In the genomic region with DNA sequence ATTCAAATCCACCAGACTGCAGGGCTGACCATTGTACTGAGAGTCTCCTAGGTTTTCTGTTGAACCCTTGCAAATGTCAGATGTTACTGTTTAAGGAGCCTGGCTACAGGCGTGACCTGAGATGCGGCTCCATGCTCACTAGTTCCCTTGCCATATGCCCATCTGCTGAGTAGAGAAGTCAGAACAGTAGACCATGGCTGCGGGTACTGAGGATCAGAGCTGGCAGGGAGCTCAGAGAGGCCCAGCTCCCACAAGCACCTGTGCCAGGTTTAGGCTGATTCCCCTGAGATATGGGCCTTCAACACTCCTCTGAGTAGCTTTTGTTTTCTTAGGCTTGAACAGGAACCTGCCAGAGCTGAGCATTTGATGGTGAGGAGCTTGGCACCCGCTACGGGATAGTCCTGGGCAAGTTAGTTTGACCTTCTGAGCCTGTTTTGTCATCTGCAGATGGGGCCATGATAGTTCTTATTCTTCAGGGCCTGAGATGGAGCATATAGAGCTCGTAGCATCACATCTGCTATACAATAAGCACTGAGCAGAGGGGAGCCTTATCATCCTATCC, we compare ENCODE assay signal across 24 cellular contexts.
A peak's percentile ranks its signal among the peaks of the same experiment; 100 is the strongest.
DNase-seq lines count a peak whose midpoint lies in the region; ATAC-seq and TF ChIP-seq lines count a peak whose summit lies in the region.
"Had no signal": no experiment of that assay in that cellular context is flagged by ENCODE, and none has a peak within 500 bp of the region (broad histone marks: within the 10 kb centered on the region; RNA-seq: fewer than 3 reads in every experiment).

No MANE protein-coding gene starts in this region.

- H3K4me3 ChIP-seq in neuronal stem cell (ENCODE audit: low read length in 2 of 2) (no peak overlapping the region), psoas muscle (no peak overlapping the region), suprapubic skin (no peak overlapping the region)
- H3K4me3 ChIP-seq: A549, BLaER1, GM12878 had no signal

- H2BK120ac ChIP-seq in neuronal stem cell (ENCODE audit: low read depth, low read length): no peak overlapping the region

- H2AFZ ChIP-seq in neuronal stem cell (ENCODE audit: low read length): no peak overlapping the region

- intact Hi-C loops in psoas muscle (cut with DNase I): no loop called here

- no peak overlapping the region for H3K18ac ChIP-seq in neuronal stem cell (ENCODE audit: low read length)

- H3K36me3 ChIP-seq in neuronal stem cell (replicated peaks in 1 of 2; ENCODE audit: control insufficient read depth in 2 of 2, insufficient read depth in 2 of 2, low read length in 2 of 2): no peaks in the 10 kb centered on the region
- no peaks in the 10 kb centered on the region for H3K36me3 ChIP-seq in psoas muscle (ENCODE audit: insufficient read depth in 1 of 2, low read depth in 1 of 2)
- no peaks in the 10 kb centered on the region for H3K36me3 ChIP-seq in suprapubic skin
- H3K36me3 ChIP-seq: BE2C, BLaER1 had no signal

- no peak overlapping the region for H3K4me2 ChIP-seq in neuronal stem cell (ENCODE audit: insufficient read depth, low read length, poor library complexity, severe bottlenecking)
- H3K4me2 ChIP-seq: A549, BLaER1 had no signal

- TF ChIP-seq POLR2A in suprapubic skin (IDR thresholded peaks at IDR 0.05): no peak

- no peak overlapping the region for H3K9ac ChIP-seq in neuronal stem cell (ENCODE audit: low read depth, low read length, poor library complexity)
- H3K9ac ChIP-seq: BLaER1 had no signal

- H3K14ac ChIP-seq in neuronal stem cell (ENCODE audit: low read length): no peak overlapping the region

- no peaks in the 10 kb centered on the region for H3K79me1 ChIP-seq in neuronal stem cell (ENCODE audit: low read depth, low read length)

- H3K4ac ChIP-seq in neuronal stem cell (ENCODE audit: low read length): no peak overlapping the region

- H2AK5ac ChIP-seq in neuronal stem cell (ENCODE audit: low read depth, low read length): no peak overlapping the region

- H3K9me3 ChIP-seq in neuronal stem cell (replicated peaks in 1 of 2; ENCODE audit: control insufficient read depth in 2 of 2, insufficient read depth in 1 of 2, low read depth in 1 of 2, low read length in 2 of 2) (peaks cover 0 to 2% of the 10 kb centered on the region in 2 donors), psoas muscle (no peaks in the 10 kb centered on the region), suprapubic skin (no peaks in the 10 kb centered on the region)
- H3K9me3 ChIP-seq: A549, BE2C, BLaER1 had no signal

- TF ChIP-seq CTCF in psoas muscle (IDR thresholded peaks at IDR 0.05) (no peak), suprapubic skin (IDR thresholded peaks at IDR 0.05) (no peak)

- TF ChIP-seq EP300 in suprapubic skin (IDR thresholded peaks at IDR 0.05): no peak

- DNase-seq in AG20443 (ENCODE audit: low spot score) (peak; percentile 2), neuronal stem cell (ENCODE audit: low spot score) (no peak), psoas muscle (no peak), suprapubic skin (ENCODE audit: low spot score in 2 of 2) (no peak), NCI-H187 treated with DMSO at 0.1 percent for 48 hours (lab: John Stamatoyannopoulos, UW) (no peak), substantia nigra (lab: John Stamatoyannopoulos, UW) (no peak)
- DNase-seq: BE2C; C1 segment of cervical spinal cord; CD4-positive, alpha-beta memory T cell; CD4-positive, CD25-positive, alpha-beta regulatory T cell; CD8-positive, alpha-beta memory T cell; COR-L47; DMS 273 treated with DMSO at 0.1 percent for 48 hours; DMS153; DMS53; DMS79; DND-41; EL; GDM1 had no signal

- no peak overlapping the region for H3K23ac ChIP-seq in neuronal stem cell (ENCODE audit: low read depth, low read length, poor library complexity)

- H3K27ac ChIP-seq in neuronal stem cell (replicated peaks; ENCODE audit: low read length): no peak overlapping the region
- peak overlapping the region; percentile 21 for H3K27ac ChIP-seq in psoas muscle
- peak overlapping the region; percentile 1 for H3K27ac ChIP-seq in suprapubic skin
- no peak overlapping the region for H3K27ac ChIP-seq in substantia nigra (ENCODE audit: low read depth, low read length, poor library complexity, severe bottlenecking)
- H3K27ac ChIP-seq: 22Rv1, A549, BLaER1 had no signal

- H4K8ac ChIP-seq in neuronal stem cell (ENCODE audit: low read depth, low read length): no peak overlapping the region

- peak overlapping the region; percentile 35 for H2BK15ac ChIP-seq in neuronal stem cell (ENCODE audit: low read length)

- ATAC-seq in psoas muscle (no peak), GM21381 (IDR thresholded peaks at IDR 0.05; ENCODE audit: unreplicated experiment) (no peak)
- ATAC-seq: A549, GM12878 had no signal

- WGBS in neuronal stem cell (ENCODE audit: extremely low coverage in 2 of 2, insufficient read length in 2 of 2, insufficient replicate concordance in 1 of 2), 2 donors: no CpG with 5 or more reads among the region's 6 CpGs
- whole genome bisulfite sequencing in psoas muscle, 3 donors: 83 to 94% (median 90%) methylated on average over 6 of the region's 6 CpGs
- WGBS in suprapubic skin: 98% methylated on average over 4 of the region's 6 CpGs

- no peak overlapping the region for H2BK12ac ChIP-seq in neuronal stem cell (ENCODE audit: low read length)

- no peak overlapping the region for H4K91ac ChIP-seq in neuronal stem cell (ENCODE audit: low read depth, low read length, poor library complexity)

- H3K27me3 ChIP-seq in neuronal stem cell (ENCODE audit: control insufficient read depth in 3 of 3, insufficient read depth in 3 of 3, low read depth in 1 of 3, low read length in 3 of 3) (peaks cover 0 to 3% (median 0%) of the 10 kb centered on the region in 3 experiments), psoas muscle (ENCODE audit: insufficient read depth in 3 of 3, low read length in 2 of 3) (no peaks in the 10 kb centered on the region), suprapubic skin (peaks cover 5% of the 10 kb centered on the region)
- H3K27me3 ChIP-seq: BLaER1 had no signal

- H2BK5ac ChIP-seq in neuronal stem cell (ENCODE audit: low read length): no peak overlapping the region

- H3K4me1 ChIP-seq in neuronal stem cell (ENCODE audit: control insufficient read depth in 2 of 2, insufficient read depth in 1 of 2, low read depth in 1 of 2, low read length in 2 of 2) (peaks cover 0 to 4% of the 10 kb centered on the region in 2 donors), psoas muscle (peaks cover 2% of the 10 kb centered on the region), suprapubic skin (no peaks in the 10 kb centered on the region)
- H3K4me1 ChIP-seq: A549, BE2C had no signal

Comparison
In these comparisons a context has a peak if more than half of its experiments do, and no peak if none do; other contexts are left out.
1. H3K27ac ChIP-seq: peak in psoas muscle (single experiment) and suprapubic skin (single experiment); none in neuronal stem cell (single experiment) and substantia nigra (single experiment).